ENCODE assay signal across 29 cellular contexts in genomic region chr2:119466373-119466772, GRCh38. TPM values are rescaled to one million over a fixed set of nuclear protein-coding genes. Genes with fewer than 3 reads are reported as not detected.
"Had no signal": no experiment of that assay in that cellular context is flagged by ENCODE, and none has a peak within 500 bp of the region (broad histone marks: within the 10 kb centered on the region; RNA-seq: fewer than 3 reads in every experiment).

No MANE protein-coding gene starts in this region.

- H3K9me3 ChIP-seq: left lung, lower lobe of right lung, pancreas, prostate gland, sigmoid colon, spleen, thyroid gland, transverse colon, upper lobe of left lung had no signal

- ATAC-seq: left colon; left lung; lower lobe of right lung; naive thymus-derived CD8-positive, alpha-beta T cell; pancreas; right cardiac atrium; stimulated activated effector memory CD8-positive, alpha-beta T cell treated with anti-CD3 and anti-CD28 coated beads, Interleukin-12 subunit alpha, Interleukin-12 subunit beta, amount 100 ng/mL, for 72 hours had no signal

- DNase-seq: hypothalamus; immature natural killer cell; kidney; left colon; lower lobe of right lung; mammary epithelial cell; mesenchymal stem cell; nucleus accumbens; pancreas; retina; right cardiac atrium; small intestine; spleen; stimulated activated CD4-positive, alpha-beta T cell treated with anti-CD3 and anti-CD28 coated beads, Interleukin-4, amount 100 ng/mL, for 24 hours; stimulated activated naive CD4-positive, alpha-beta T cell; substantia nigra; transverse colon; upper lobe of left lung had no signal

- H3K36me3 ChIP-seq: left lung, lower lobe of right lung, pancreas, prostate gland, sigmoid colon, spleen, thyroid gland, transverse colon, upper lobe of left lung had no signal

- H3K27me3 ChIP-seq: left lung, pancreas, sigmoid colon, spleen, thyroid gland, transverse colon, upper lobe of left lung had no signal

- FAIRE-seq: islet of Langerhans, kidney, pancreas, small intestine had no signal

- H3K4me1 ChIP-seq: pancreas, prostate gland, sigmoid colon, spleen, transverse colon had no signal

- H3K4me3 ChIP-seq: left lung, lower lobe of right lung, pancreas, prostate gland, sigmoid colon, spleen, thyroid gland, transverse colon, upper lobe of left lung had no signal

- H3K27ac ChIP-seq: left lung, lower lobe of right lung, pancreas, prostate gland, sigmoid colon, spleen, thyroid gland, transverse colon, upper lobe of left lung had no signal

RNA-seq across cellular contexts. Expression of gene TMEM37, which starts 34.7 kb away (rescaled TPM):
- total RNA-seq: mammary epithelial cell, temporal lobe had no signal
- polyA plus RNA-seq: immature natural killer cell; naive thymus-derived CD8-positive, alpha-beta T cell had no signal

RNA-seq across cellular contexts. Expression of gene SCTR, which starts 57.9 kb away (rescaled TPM):
- total RNA-seq: mammary epithelial cell; naive thymus-derived CD8-positive, alpha-beta T cell; neural crest cell; osteoblast; prostate gland; sigmoid colon; thyroid gland; transverse colon; urinary bladder had no signal
- polyA plus RNA-seq: immature natural killer cell; mammary epithelial cell; naive thymus-derived CD8-positive, alpha-beta T cell; urinary bladder had no signal
